ENCODE assay signal across 8 cellular contexts in genomic region chr1:44775078-44775929, GRCh38. TPM values are rescaled to one million over a fixed set of nuclear protein-coding genes. Genes with fewer than 3 reads are reported as not detected.
DNase-seq lines count a peak whose midpoint lies in the region; ATAC-seq and TF ChIP-seq lines count a peak whose summit lies in the region.

RPS8 (plus strand) TSS chr1:44775540; CDS start chr1:44775597, 57 bp downstream.

- H3K27me3 ChIP-seq in esophagus (ENCODE audit: control insufficient read depth in 1 of 2, insufficient read depth in 2 of 2, low read length in 2 of 2) (no peaks in the 10 kb centered on the region), mucosa of stomach (ENCODE audit: control insufficient read depth, insufficient read depth, low read length) (no peaks in the 10 kb centered on the region)

- H3K9me3 ChIP-seq in esophagus (ENCODE audit: control insufficient read depth in 2 of 2, insufficient read depth in 1 of 2, low read depth in 1 of 2, low read length in 1 of 2) (no peaks in the 10 kb centered on the region), mucosa of stomach (ENCODE audit: control insufficient read depth, low read length) (no peaks in the 10 kb centered on the region)

- H3K36me3 ChIP-seq in esophagus (ENCODE audit: control insufficient read depth in 2 of 2, insufficient read depth in 2 of 2, low read length in 1 of 2) (peaks cover 8 to 23% of the 10 kb centered on the region in 2 donors), mucosa of stomach (ENCODE audit: control insufficient read depth, insufficient read depth, low read length) (peaks cover 7% of the 10 kb centered on the region)

- H3K9ac ChIP-seq in mucosa of stomach (ENCODE audit: low read length): peak within 1 kb of the TSS; percentile 92

- H3K27ac ChIP-seq in esophagus (ENCODE audit: low read depth in 2 of 2, low read length in 1 of 2): peak within 1 kb of the TSS; percentile 97 to 99

- TF ChIP-seq EP300 in Ishikawa (IDR thresholded peaks at IDR 0.05; ENCODE audit: borderline replicate concordance): no peak; the same call in 1 of the 2 replicates

- WGBS in esophagus, 2 donors: 0% methylated on average over 64 to 65 of the region's 65 CpGs

- DNase-seq in DMS153 treated with DMSO at 0.1 percent for 48 hours (lab: John Stamatoyannopoulos, UW; ENCODE audit: unreplicated experiment): peak; percentile 99
- peak; percentile 71 for DNase-seq in OCI-M2 (lab: John Stamatoyannopoulos, UW; ENCODE audit: unreplicated experiment)
- peak; percentile 87 for DNase-seq in activated T-cell treated with anti-CD3 and anti-CD28 coated beads, Interleukin-2, amount 50 U/mL, for 1 hour
- DNase-seq in stimulated activated CD8-positive, alpha-beta memory T cell treated with anti-CD3 and anti-CD28 coated beads, Interleukin-4, amount 100 ng/mL, for 48 hours: peak; percentile 93

- ATAC-seq in GM21576 (IDR thresholded peaks at IDR 0.05; ENCODE audit: unreplicated experiment): peak; percentile 63

- H3K4me3 ChIP-seq in esophagus (ENCODE audit: low read depth in 1 of 2, low read length in 2 of 2) (peak within 1 kb of the TSS; percentile 87 to 88), mucosa of stomach (ENCODE audit: low read length) (peak within 1 kb of the TSS; percentile 87)

- TF ChIP-seq RAD21 in Ishikawa (IDR thresholded peaks at IDR 0.05; ENCODE audit: low read depth): no peak

- peaks cover 6% of the 10 kb centered on the region in 2 donors for H3K4me1 ChIP-seq in esophagus (ENCODE audit: control insufficient read depth in 2 of 2, insufficient read depth in 2 of 2, low read length in 1 of 2)
- peaks cover 13% of the 10 kb centered on the region for H3K4me1 ChIP-seq in mucosa of stomach (ENCODE audit: control insufficient read depth, insufficient read depth, low read length)

TF ChIP-seq in Ishikawa, 13 proteins besides CTCF, POLR2A, EP300 and RAD21:
- peak; percentile 99 for TF ChIP-seq TAF1 (IDR thresholded peaks at IDR 0.05; ENCODE audit: low read depth)
- TF ChIP-seq TCF12 (IDR thresholded peaks at IDR 0.05; ENCODE audit: low read depth): peak; percentile 54; the same call in 1 of the 2 replicates
- no peak for TF ChIP-seq CEBPB (IDR thresholded peaks at IDR 0.05)
- peak; percentile 89 for TF ChIP-seq MAX (IDR thresholded peaks at IDR 0.05)
- no peak for TF ChIP-seq EGR1 (IDR thresholded peaks at IDR 0.05)
- no peak for TF ChIP-seq REST (IDR thresholded peaks at IDR 0.05; ENCODE audit: low read depth)
- peak; percentile 52 for TF ChIP-seq USF1 (IDR thresholded peaks at IDR 0.05)
- TF ChIP-seq FOXM1 (IDR thresholded peaks at IDR 0.05; ENCODE audit: borderline replicate concordance, low read depth): peak; percentile 91
- peak; percentile 99 for TF ChIP-seq CREB1 (IDR thresholded peaks at IDR 0.05; ENCODE audit: low read depth)
- no peak; the same call in none of the 2 replicates for TF ChIP-seq TEAD4 (IDR thresholded peaks at IDR 0.05)
- TF ChIP-seq NFIC (IDR thresholded peaks at IDR 0.05): peak; percentile 26; the same call in 1 of the 2 replicates
- TF ChIP-seq ZBTB7A (IDR thresholded peaks at IDR 0.05; ENCODE audit: low read depth): peak; percentile 98
- TF ChIP-seq YY1 (IDR thresholded peaks at IDR 0.05; ENCODE audit: low read depth): peak; percentile 79

RNA-seq across cellular contexts. Expression of gene RPS8, which starts in this region (rescaled TPM):
- 1,000 to 10,000 TPM; 2,523 to 3,063 TPM for polyA plus RNA-seq in esophagus

Comparison
In these comparisons a context has a peak if more than half of its experiments do, and no peak if none do; other contexts are left out.
1. Peak in every context shown above with its lines: DNase-seq, ATAC-seq, H3K4me3 ChIP-seq and H3K27ac ChIP-seq.